Comparison of ENCODE assay signal across 20 cellular contexts in genomic region chr4:1109332-1109731, GRCh38. TPM values are rescaled to one million over a fixed set of nuclear protein-coding genes. Genes with fewer than 3 reads are reported as not detected.
DNase-seq lines count a peak whose midpoint lies in the region; TF ChIP-seq lines count a peak whose summit lies in the region.
"Had no signal": no experiment of that assay in that cellular context is flagged by ENCODE, and none has a peak within 500 bp of the region (broad histone marks: within the 10 kb centered on the region; RNA-seq: fewer than 3 reads in every experiment).

No MANE protein-coding gene starts in this region.

- H2AFZ ChIP-seq in hepatocyte = no peak overlapping the region

- no peaks in the 10 kb centered on the region for H3K36me3 ChIP-seq in hepatocyte (replicated peaks; ENCODE audit: insufficient read depth, low read depth)
- H3K36me3 ChIP-seq in esophagus muscularis mucosa = no peaks in the 10 kb centered on the region
- no peaks in the 10 kb centered on the region for H3K36me3 ChIP-seq in spleen

- H3K9me2 ChIP-seq in hepatocyte (replicated peaks; ENCODE audit: insufficient read depth) = no peaks in the 10 kb centered on the region

- H3K4me2 ChIP-seq in hepatocyte = no peak overlapping the region

- TF ChIP-seq EP300 in esophagus muscularis mucosa (IDR thresholded peaks at IDR 0.05) = no peak

- no peak for TF ChIP-seq POLR2A in esophagus muscularis mucosa (IDR thresholded peaks at IDR 0.05; ENCODE audit: low read depth)
- TF ChIP-seq POLR2A in spleen (IDR thresholded peaks at IDR 0.05) = no peak

- peak overlapping the region; percentile 83 for H3K27ac ChIP-seq in VCaP
- peak overlapping the region; percentile 76 for H3K27ac ChIP-seq in hepatocyte
- no peak overlapping the region for H3K27ac ChIP-seq in esophagus muscularis mucosa (replicated peaks in 1 of 4)
- no peak overlapping the region for H3K27ac ChIP-seq in spleen
- H3K27ac ChIP-seq: 22Rv1 had no signal

- intact Hi-C loops in esophagus muscularis mucosa (cut with DNase I) (no loop called here), spleen (cut with DNase I; ENCODE audit: low total_unique reads) (no loop called here)

- H3K9me3 ChIP-seq in hepatocyte (ENCODE audit: low read depth) (no peaks in the 10 kb centered on the region), esophagus muscularis mucosa (no peaks in the 10 kb centered on the region), spleen (no peaks in the 10 kb centered on the region)

- peaks cover 14% of the 10 kb centered on the region for H3K27me3 Mint-ChIP-seq in T-helper 2 cell treated with Interferon-gamma antibody and Interleukin-4, amounts not matched to agents 5 μg/mL and 100 μg/mL, for 36 hours (ENCODE audit: low read depth)
- H3K27me3 Mint-ChIP-seq in type B pancreatic cell = peaks cover 23% of the 10 kb centered on the region

- H3K36me3 Mint-ChIP-seq in T-helper 2 cell treated with Interferon-gamma antibody and Interleukin-4, amounts not matched to agents 5 μg/mL and 100 μg/mL, for 36 hours (ENCODE audit: low read depth) = no peaks in the 10 kb centered on the region
- H3K36me3 Mint-ChIP-seq in type B pancreatic cell = no peaks in the 10 kb centered on the region

- no peaks in the 10 kb centered on the region for H3K9me3 Mint-ChIP-seq in T-helper 2 cell treated with Interferon-gamma antibody and Interleukin-4, amounts not matched to agents 5 μg/mL and 100 μg/mL, for 36 hours
- no peaks in the 10 kb centered on the region for H3K9me3 Mint-ChIP-seq in type B pancreatic cell

- peaks cover 6% of the 10 kb centered on the region for H3K4me1 ChIP-seq in hepatocyte (ENCODE audit: insufficient read depth)
- H3K4me1 ChIP-seq in esophagus muscularis mucosa = peaks cover 4 to 8% (median 7%) of the 10 kb centered on the region in 4 donors
- H3K4me1 ChIP-seq in spleen = peaks cover 0 to 5% (median 0%) of the 10 kb centered on the region in 6 donors

- TF ChIP-seq CTCF in VCaP (conservative IDR thresholded peaks at IDR 0.05) (no peak), hepatocyte (IDR thresholded peaks at IDR 0.05; ENCODE audit: poor library complexity) (no peak), type B pancreatic cell (conservative IDR thresholded peaks at IDR 0.05) (no peak), esophagus muscularis mucosa (IDR thresholded peaks at IDR 0.05) (no peak), spleen (IDR thresholded peaks at IDR 0.05 in 8 of 11, conservative IDR thresholded peaks at IDR 0.05 in 3 of 11) (no peak)

- 85% methylated on average over 2 of the region's 2 CpGs for WGBS in hepatocyte (ENCODE audit: low lambda C conversion rate, missing lambda C conversion rate)
- WGBS in esophagus muscularis mucosa = 100% methylated on average over 2 of the region's 2 CpGs
- 77 to 92% (median 83%) methylated on average over 2 of the region's 2 CpGs for WGBS in spleen, 5 donors

- peak overlapping the region; percentile 13 for H3K27ac Mint-ChIP-seq in T-helper 2 cell treated with Interferon-gamma antibody and Interleukin-4, amounts not matched to agents 5 μg/mL and 100 μg/mL, for 36 hours
- peak overlapping the region; percentile 1 for H3K27ac Mint-ChIP-seq in type B pancreatic cell

- H3K27me3 ChIP-seq in hepatocyte (peaks cover 2% of the 10 kb centered on the region), esophagus muscularis mucosa (peaks cover 0 to 53% (median 7%) of the 10 kb centered on the region in 4 donors), spleen (replicated peaks in 1 of 7) (peaks cover 0 to 58% (median 11%) of the 10 kb centered on the region in 7 donors)

- H3K4me1 Mint-ChIP-seq in T-helper 2 cell treated with Interferon-gamma antibody and Interleukin-4, amounts not matched to agents 5 μg/mL and 100 μg/mL, for 36 hours (ENCODE audit: low read depth) = no peaks in the 10 kb centered on the region
- H3K4me1 Mint-ChIP-seq in type B pancreatic cell (ENCODE audit: unreplicated experiment) = peaks cover 8% of the 10 kb centered on the region

- no peaks in the 10 kb centered on the region for H4K20me1 ChIP-seq in hepatocyte (ENCODE audit: insufficient read depth, poor library complexity, severe bottlenecking)

- no peaks in the 10 kb centered on the region for H3K79me2 ChIP-seq in hepatocyte

- H3K4me3 Mint-ChIP-seq in T-helper 2 cell treated with Interferon-gamma antibody and Interleukin-4, amounts not matched to agents 5 μg/mL and 100 μg/mL, for 36 hours = no peak overlapping the region
- no peak overlapping the region for H3K4me3 Mint-ChIP-seq in type B pancreatic cell

- H3K4me3 ChIP-seq in hepatocyte (no peak overlapping the region), esophagus muscularis mucosa (no peak overlapping the region), spleen (no peak overlapping the region)

- no peak for DNase-seq in T-helper 2 cell treated with Interferon-gamma antibody and Interleukin-4, amounts not matched to agents 5 μg/mL and 100 μg/mL, for 36 hours (ENCODE audit: low spot score)
- no peak for DNase-seq in T-helper 2 cell
- no peak for DNase-seq in hepatocyte (ENCODE audit: low spot score)
- no peak for DNase-seq in type B pancreatic cell (ENCODE audit: extremely low spot score, unreplicated experiment)
- DNase-seq in OCI-M2 (lab: John Stamatoyannopoulos, UW; ENCODE audit: unreplicated experiment) = no peak
- no peak for DNase-seq in esophagus muscularis mucosa (ENCODE audit: extremely low spot score)
- no peak for DNase-seq in spleen
- DNase-seq: EL; H7; KBM-7; MM.1S; NCI-H1048; NCI-H1436; NCI-H1930; NCI-H2227 treated with DMSO at 0.1 percent for 48 hours; NCI-H510A treated with DMSO at 0.1 percent for 48 hours; NCI-H748 treated with DMSO at 0.1 percent for 48 hours; NK-92 treated with Interleukin-12 subunit alpha and Interleukin-12 subunit beta, amount 100 ng/mL, for 24 hours had no signal

RNA-seq across cellular contexts. Expression of gene RNF212, which starts 4.0 kb away (rescaled TPM):
- total RNA-seq in hepatocyte = 3.0 and 10.4 TPM in 2 replicates
- 8.4 and 12.0 TPM in 2 replicates for polyA plus RNA-seq in hepatocyte
- 3.0 and 3.5 TPM in 2 replicates for total RNA-seq in type B pancreatic cell (ENCODE audit: low replicate concordance)
- total RNA-seq in esophagus muscularis mucosa = 1 to 10 TPM; 3.8 to 9.7 (median 7.3) TPM
- 1 to 10 TPM in 5 of 7 donors, under 1 TPM in 2; 0.46 to 5.6 (median 2.3) TPM for total RNA-seq in spleen
- polyA plus RNA-seq in spleen = 1 to 10 TPM; 1.8 to 3.5 (median 2.0) TPM

Comparison
In these comparisons a context has a peak if more than half of its experiments do, and no peak if none do; other contexts are left out.
1. H3K27ac ChIP-seq: peak in VCaP (single experiment) and hepatocyte (single experiment); none in esophagus muscularis mucosa (0 of 4) and spleen (0 of 8).